In genomic region chr1:161098161-161099068, GRCh38 we compare ENCODE assay signal across 8 cellular contexts. TPM values are rescaled to one million over a fixed set of nuclear protein-coding genes. Genes with fewer than 3 reads are reported as not detected.
DNase-seq lines count a peak whose midpoint lies in the region; ATAC-seq and FAIRE-seq lines count a peak whose summit lies in the region.

A gene with protein sequence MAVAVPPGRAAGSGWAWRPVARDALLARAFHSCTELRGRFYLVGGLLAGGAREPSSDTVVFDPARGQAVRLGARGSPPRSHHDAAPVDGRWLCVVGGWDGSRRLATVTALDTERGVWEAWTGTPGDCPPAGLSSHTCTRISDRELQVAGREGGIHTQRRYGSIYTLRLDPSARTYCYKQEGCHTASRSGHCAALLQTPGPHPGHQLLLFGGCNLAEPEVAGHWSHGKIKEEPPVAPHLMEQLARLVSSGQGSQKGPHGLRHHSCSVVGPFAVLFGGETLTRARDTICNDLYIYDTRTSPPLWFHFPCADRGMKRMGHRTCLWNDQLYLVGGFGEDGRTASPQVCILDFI (plus strand): TSS chr1:161098361. CDS start chr1:161098536, 175 bp downstream.

- H3K36me3 Mint-ChIP-seq in central memory CD8-positive, alpha-beta T cell (ENCODE audit: insufficient read depth) = peaks cover 37% of the 10 kb centered on the region

- peaks cover 1% of the 10 kb centered on the region; the same call in 1 of the 2 replicates for H3K27me3 ChIP-seq in H7 (ENCODE audit: control insufficient read depth, insufficient read depth, low read length)

- peak within 1 kb of the TSS; percentile 100 for H3K27ac Mint-ChIP-seq in central memory CD8-positive, alpha-beta T cell (ENCODE audit: low read depth)

- FAIRE-seq in islet of Langerhans (lab: Jason Lieb, UNC) = peak; percentile 60

- peaks cover 7% of the 10 kb centered on the region for H3K27me3 Mint-ChIP-seq in central memory CD8-positive, alpha-beta T cell

- no peaks in the 10 kb centered on the region for H3K9me3 Mint-ChIP-seq in central memory CD8-positive, alpha-beta T cell

- H3K4me1 Mint-ChIP-seq in central memory CD8-positive, alpha-beta T cell = peaks cover 21% of the 10 kb centered on the region

- in situ Hi-C loops in G401 (cut with HindIII; ENCODE audit: low sequenced_read_pairs) = no loop called here

- peak within 1 kb of the TSS; percentile 93 for H3K4me3 ChIP-seq in H7 (ENCODE audit: insufficient read depth, low read depth, low read length)

- peaks cover 10% of the 10 kb centered on the region for H3K36me3 ChIP-seq in H7 (replicated peaks; ENCODE audit: control insufficient read depth, insufficient read depth, low read length)

- peak; percentile 78 to 81 for ATAC-seq in activated CD4-positive, CD25-positive, alpha-beta regulatory T cell treated with anti-CD3 and anti-CD28 coated beads, Interleukin-2, amount 50 U/mL, for 24 hours
- peak; percentile 72 for ATAC-seq in central memory CD8-positive, alpha-beta T cell (replicated peaks; ENCODE audit: extremely low read depth, poor library complexity, severe bottlenecking)

- DNase-seq in G401 (ENCODE audit: low spot score) = peak; percentile 88
- peak; percentile 97 for DNase-seq in H7
- peak; percentile 90 for DNase-seq in NCI-H1105 treated with DMSO at 0.1 percent for 48 hours (lab: John Stamatoyannopoulos, UW)
- peak; percentile 46 to 58 for DNase-seq in central memory CD8-positive, alpha-beta T cell (ENCODE audit: low spot score in 2 of 2)
- DNase-seq in stimulated activated CD4-positive, alpha-beta T cell treated with anti-CD3 and anti-CD28 coated beads, Interleukin-12 subunit alpha, Interleukin-12 subunit beta, amount 100 ng/mL, for 4 hours = peak; percentile 42
- no peak for DNase-seq in medulla oblongata (ENCODE audit: extremely low spot score)

- peak within 1 kb of the TSS; percentile 88 for H3K4me3 Mint-ChIP-seq in central memory CD8-positive, alpha-beta T cell

RNA-seq across cellular contexts. Expression of the gene that starts here (rescaled TPM):
- 6.3 and 7.1 TPM in 2 replicates for total RNA-seq in G401 (2014; rRNA removed; shearing (Covaris generic))
- total RNA-seq in H7 (2014; rRNA removed; shearing (Covaris generic)) = 21.9 and 23.2 TPM in 2 replicates
